ENCODE assay signal across 23 cellular contexts in genomic region chr21:35920428-35920827, GRCh38.
"Had no signal": no experiment of that assay in that cellular context is flagged by ENCODE, and none has a peak within 500 bp of the region (broad histone marks: within the 10 kb centered on the region; RNA-seq: fewer than 3 reads in every experiment).

No MANE protein-coding gene starts in this region.

- H3K4me1 ChIP-seq: colonic mucosa, gastrocnemius medialis, psoas muscle had no signal

- H3K27me3 ChIP-seq: colonic mucosa, gastrocnemius medialis, left lung, tibial nerve, upper lobe of left lung had no signal

- H3K9me3 ChIP-seq: colonic mucosa, gastrocnemius medialis, psoas muscle, tibial nerve, upper lobe of left lung had no signal

- H3K36me3 ChIP-seq: colonic mucosa, gastrocnemius medialis, left lung, thoracic aorta, tibial nerve, upper lobe of left lung had no signal

- H3K4me3 ChIP-seq: colonic mucosa, gastrocnemius medialis, left lung, psoas muscle, skin epidermis, thoracic aorta, tibial nerve, upper lobe of left lung had no signal

- H3K27ac ChIP-seq: colonic mucosa, epithelial cell of prostate, gastrocnemius medialis, left lung, psoas muscle, skin epidermis, thoracic aorta, upper lobe of left lung had no signal

- DNase-seq: colonic mucosa; effector CD8-positive, alpha-beta T cell; endodermal cell; foreskin fibroblast; gastrocnemius medialis; head of caudate nucleus; kidney; left lung; mesenchymal stem cell; naive thymus-derived CD8-positive, alpha-beta T cell; nephron progenitor cell; nucleus accumbens; posterior cingulate gyrus; psoas muscle; right cardiac atrium; stimulated activated CD4-positive, alpha-beta T cell treated with anti-CD3 and anti-CD28 coated beads, Interleukin-15, amount 100 ng/mL, for 24 hours; stimulated activated CD4-positive, alpha-beta T cell treated with anti-CD3 and anti-CD28 coated beads, Interleukin-2, amount 100 ng/mL, for 48 hours; stimulated activated naive B cell treated with anti-CD40 and anti-IgM and Interleukin-4, amounts not matched to agents 10 μg/mL and 1 μg/mL and 100 μg/mL, for 72 hours; upper lobe of left lung had no signal
